In genomic region chr4:172838943-172839342, GRCh38 we compare ENCODE assay signal across 28 cellular contexts.
"Had no signal": no experiment of that assay in that cellular context is flagged by ENCODE, and none has a peak within 500 bp of the region (broad histone marks: within the 10 kb centered on the region; RNA-seq: fewer than 3 reads in every experiment).

No MANE protein-coding gene starts in this region.

- ATAC-seq: activated CD8-positive, alpha-beta T cell treated with anti-CD3 and anti-CD28 coated beads for 36 hours; activated naive CD8-positive, alpha-beta T cell treated with anti-CD3 and anti-CD28 coated beads, Interleukin-2, amount 50 U/mL, for 24 hours; activated T-cell treated with anti-CD3 and anti-CD28 coated beads, Interleukin-2, amount 50 U/mL, for 4 hours; activated T-cell treated with anti-CD3 and anti-CD28 coated beads, Interleukin-2, amount 50 U/mL, for 72 hours; activated T-helper 17 cell treated with anti-CD3 and anti-CD28 coated beads, Interleukin-2, amount 50 U/mL, for 72 hours; T-cell had no signal

- H3K36me3 ChIP-seq: ascending aorta, cardiac muscle cell had no signal

- H3K27me3 ChIP-seq: ascending aorta, cardiac muscle cell had no signal

- H3K4me3 ChIP-seq: ascending aorta, cardiac muscle cell had no signal

- H3K9me3 ChIP-seq: ascending aorta had no signal

- DNase-seq: activated B cell treated with CpG ODN at 0.5 μM for 24 hours; activated CD4-positive, alpha-beta memory T cell treated with anti-CD3 and anti-CD28 coated beads for 36 hours; activated CD4-positive, alpha-beta T cell treated with anti-CD3 and anti-CD28 coated beads for 4 hours; activated CD4-positive, alpha-beta T cell treated with anti-CD3 and anti-CD28 coated beads, Interleukin-2, amount 10 ng/mL, durations not matched to agents 24 days and 14 days; activated CD4-positive, alpha-beta T cell treated with anti-CD3 and anti-CD28 coated beads, Interleukin-2, amount 50 U/mL, for 1 hour; activated CD4-positive, alpha-beta T cell treated with anti-CD3 and anti-CD28 coated beads, Interleukin-2, amount 50 U/mL, for 4 hours; activated CD4-positive, CD25-positive, alpha-beta regulatory T cell treated with anti-CD3 and anti-CD28 coated beads, Interleukin-2, amount 50 U/mL, for 72 hours; activated CD8-positive, alpha-beta memory T cell treated with anti-CD3 and anti-CD28 coated beads, Interleukin-2, amount 50 U/mL, for 4 hours; activated CD8-positive, alpha-beta T cell treated with anti-CD3 and anti-CD28 coated beads for 36 hours; activated gamma-delta T cell; activated naive CD4-positive, alpha-beta T cell treated with anti-CD3 and anti-CD28 coated beads, Interleukin-2, amount 10 ng/mL, durations not matched to agents 7 days and 5 days; activated naive CD4-positive, alpha-beta T cell treated with Interleukin-2 at 50 U/mL for 16 hours; activated naive CD8-positive, alpha-beta T cell treated with anti-CD3 and anti-CD28 coated beads, Interleukin-2, amount 10 ng/mL, durations not matched to agents 7 days and 5 days; activated naive CD8-positive, alpha-beta T cell treated with anti-CD3 and anti-CD28 coated beads, Interleukin-2, amount 50 U/mL, for 24 hours; activated T-cell treated with anti-CD3 and anti-CD28 coated beads for 4 hours; activated T-cell treated with anti-CD3 and anti-CD28 coated beads, Interleukin-2, amount 50 U/mL, for 1 hour; activated T-cell treated with anti-CD3 and anti-CD28 coated beads, Interleukin-2, amount 50 U/mL, for 4 hours; activated T-cell treated with anti-CD3 and anti-CD28 coated beads, Interleukin-2, amount 50 U/mL, for 72 hours; amygdala; anterior cingulate cortex; cerebellar nuclear complex; T-cell; T-helper 2 cell; T-helper 9 cell had no signal

- H3K27ac ChIP-seq: cardiac muscle cell, VCaP had no signal
